ENCODE assay signal across 8 cellular contexts in the genomic region with DNA sequence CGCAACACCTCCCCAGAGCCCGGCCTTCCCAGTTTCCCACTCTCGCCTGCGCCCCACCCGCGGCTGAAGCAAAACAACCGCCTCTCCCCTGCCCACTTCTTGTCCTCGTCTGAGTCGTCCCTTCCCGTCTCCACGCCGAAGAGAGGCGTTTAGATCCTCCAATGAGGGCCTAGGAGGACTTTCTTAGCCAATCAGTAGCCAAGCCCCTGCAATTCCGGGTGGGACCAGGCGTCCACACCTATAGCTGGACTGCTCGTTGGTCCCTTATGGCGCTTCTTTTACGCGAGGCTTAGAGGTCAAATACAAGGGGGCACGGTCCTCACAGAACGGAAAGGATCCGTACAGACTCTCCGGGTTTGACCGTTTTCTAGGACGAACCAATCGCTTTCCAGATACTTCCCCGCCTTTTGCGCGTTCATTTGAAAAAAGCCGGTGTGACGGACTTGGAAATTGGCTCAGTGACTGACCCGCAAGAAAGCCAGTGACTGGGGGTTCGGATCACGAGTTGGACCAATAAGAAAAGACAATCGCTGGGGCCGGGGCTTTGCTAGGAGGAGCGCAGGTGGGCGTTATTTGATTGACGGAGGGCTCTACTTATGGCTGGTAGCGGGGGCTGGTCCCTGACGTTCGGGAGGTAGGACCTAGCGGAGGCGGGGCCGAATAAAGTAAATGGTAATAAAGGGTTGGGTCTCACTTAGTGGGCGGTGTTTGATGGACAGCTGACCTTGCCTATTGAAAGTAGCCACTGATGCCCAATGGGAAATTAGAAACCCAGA. TPM values are rescaled to one million over a fixed set of nuclear protein-coding genes. Genes with fewer than 3 reads are reported as not detected.
A peak's percentile ranks its signal among the peaks of the same experiment; 100 is the strongest.
DNase-seq lines count a peak whose midpoint lies in the region; ATAC-seq and TF ChIP-seq lines count a peak whose summit lies in the region.

No MANE protein-coding gene starts in this region.

- intact Hi-C loops in heart right ventricle (cut with DNase I) = loop anchor here in 9 of 10 donors (2.0 to 10.0 kb wide), 9 partner anchors 41 to 197 kb away; a partner anchor contains a TSS

- H3K4me3 ChIP-seq in heart right ventricle = peak overlapping the region; percentile 22 to 72 (median 57)

- H3K9me3 Mint-ChIP-seq in type B pancreatic cell = peaks cover 5% of the 10 kb centered on the region

- H3K9me3 ChIP-seq in heart right ventricle = peaks cover 0 to 10% (median 0%) of the 10 kb centered on the region in 11 donors

- H3K27me3 ChIP-seq in heart right ventricle = peaks cover 0 to 9% (median 0%) of the 10 kb centered on the region in 7 donors

- H3K4me1 Mint-ChIP-seq in type B pancreatic cell (ENCODE audit: unreplicated experiment) = peaks cover 22% of the 10 kb centered on the region

- peak overlapping the region; percentile 99 for H3K27ac Mint-ChIP-seq in type B pancreatic cell

- peaks cover 8% of the 10 kb centered on the region for H3K36me3 Mint-ChIP-seq in type B pancreatic cell

- TF ChIP-seq CTCF in GM13976 (IDR thresholded peaks at IDR 0.05; ENCODE audit: borderline replicate concordance, control extremely low read depth, extremely low read depth, insufficient read depth, missing control alignments) (no peak), heart right ventricle (IDR thresholded peaks at IDR 0.05) (no peak), type B pancreatic cell (conservative IDR thresholded peaks at IDR 0.05) (no peak)

- no peaks in the 10 kb centered on the region for H3K27me3 Mint-ChIP-seq in type B pancreatic cell

- ATAC-seq in HG02870 (IDR thresholded peaks at IDR 0.05; ENCODE audit: unreplicated experiment) (peak; percentile 79), heart right ventricle (peak; percentile 89 to 97 (median 94))

- no peaks in the 10 kb centered on the region for H3K36me3 ChIP-seq in heart right ventricle

- H3K4me3 Mint-ChIP-seq in type B pancreatic cell = peak overlapping the region; percentile 99

- H3K4me1 ChIP-seq in heart right ventricle = peaks cover 0 to 41% (median 32%) of the 10 kb centered on the region in 9 donors

- in situ Hi-C loops in GM13976 (cut with MboI; ENCODE audit: low sequenced_read_pairs, unreplicated experiment) = no loop called here

- DNase-seq in GM13976 (ENCODE audit: low spot score) (peak; percentile 98), NCI-H146 (lab: John Stamatoyannopoulos, UW) (peak; percentile 100), T-helper 1 cell (peak; percentile 94 to 100 (median 97)), amniotic stem cell (lab: John Stamatoyannopoulos, UW) (peak; percentile 100), heart right ventricle (peak; percentile 94 to 100), pons (ENCODE audit: low spot score) (peak; percentile 100), type B pancreatic cell (ENCODE audit: extremely low spot score, unreplicated experiment) (peak; percentile 96)

- 0% methylated on average over 46 of the region's 46 CpGs for WGBS in heart right ventricle, 2 donors

- peak overlapping the region; percentile 87 to 99 (median 96) for H3K27ac ChIP-seq in heart right ventricle

RNA-seq across cellular contexts. Expression of a gene that starts 0.6 kb away (rescaled TPM):
- 10 to 100 TPM; 40.7 to 69.5 (median 55.7) TPM for total RNA-seq in heart right ventricle
- 10 to 100 TPM; 20.7 to 24.6 TPM for polyA plus RNA-seq in heart right ventricle
- 39.8 and 42.5 TPM in 2 replicates for total RNA-seq in type B pancreatic cell (ENCODE audit: low replicate concordance)

Comparison
In these comparisons a context has a peak if more than half of its experiments do, and no peak if none do; other contexts are left out.
1. Peak in every context shown above with its lines: DNase-seq, ATAC-seq, H3K4me3 ChIP-seq and H3K27ac ChIP-seq.